42 cellular contexts compared by ENCODE assay signal in the genomic region with DNA sequence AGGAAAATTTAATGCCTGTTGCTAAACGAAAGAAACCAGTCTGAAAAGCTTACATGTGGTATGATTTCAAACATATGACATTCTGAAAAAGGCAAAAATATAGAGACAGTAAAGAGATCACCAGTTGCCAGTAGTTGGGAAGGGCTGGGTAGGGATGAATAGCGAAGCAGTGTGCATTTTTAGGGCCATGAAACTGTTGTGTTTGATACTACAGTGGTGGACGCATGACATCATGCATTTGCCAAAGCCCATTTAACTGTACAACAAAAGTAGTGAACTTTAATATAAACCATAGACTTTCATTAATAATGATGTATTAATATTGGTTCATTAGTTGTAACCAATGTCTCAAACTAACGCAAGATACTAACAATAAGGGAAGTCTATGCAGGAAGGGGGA. TPM values are rescaled to one million over a fixed set of nuclear protein-coding genes. Genes with fewer than 3 reads are reported as not detected.
"Had no signal": no experiment of that assay in that cellular context is flagged by ENCODE, and none has a peak within 500 bp of the region (broad histone marks: within the 10 kb centered on the region; RNA-seq: fewer than 3 reads in every experiment).

No MANE protein-coding gene starts in this region.

- H3K27ac ChIP-seq: adrenal gland, ascending aorta, body of pancreas, brain microvascular endothelial cell, breast epithelium, cardiac muscle cell had no signal

- H3K9me3 Mint-ChIP-seq: activated naive CD4-positive, alpha-beta T cell treated with anti-CD3 and anti-CD28 coated beads, Interleukin-2, amount 10 ng/mL, durations not matched to agents 7 days and 5 days; activated naive CD4-positive, alpha-beta T cell treated with anti-CD3 and anti-CD28 coated beads, Interleukin-2, amount 50 U/mL, for 24 hours; activated naive CD4-positive, alpha-beta T cell treated with anti-CD3 and anti-CD28 coated beads, Interleukin-2, amount 50 U/mL, for 72 hours; activated naive CD8-positive, alpha-beta T cell treated with anti-CD3 and anti-CD28 coated beads for 36 hours; activated naive CD8-positive, alpha-beta T cell treated with anti-CD3 and anti-CD28 coated beads, Interleukin-2, amount 10 ng/mL, durations not matched to agents 7 days and 5 days; activated naive CD8-positive, alpha-beta T cell treated with anti-CD3 and anti-CD28 coated beads, Interleukin-2, amount 50 U/mL, for 24 hours; activated T-cell treated with anti-CD3 and anti-CD28 coated beads, Interleukin-2, amount 50 U/mL, for 72 hours; activated T-helper 17 cell treated with anti-CD3 and anti-CD28 coated beads, Interleukin-2, amount 50 U/mL, for 72 hours; activated T-helper 2 cell treated with anti-CD3 and anti-CD28 coated beads, Interferon-gamma antibody, Interleukin-2, Interleukin-4, amounts not matched to agents 10 μg/mL and 5 μg/mL and 100 μg/mL, durations not matched to agents 14 hours and 24 hours and 36 hours had no signal

- H3K4me3 ChIP-seq: adrenal gland, ascending aorta, body of pancreas, breast epithelium, cardiac muscle cell had no signal

- FAIRE-seq: astrocyte, bronchial epithelial cell had no signal

- H3K4me1 ChIP-seq: adrenal gland, ascending aorta, body of pancreas, breast epithelium had no signal

- H3K36me3 ChIP-seq: adrenal gland, ascending aorta, brain microvascular endothelial cell, breast epithelium, cardiac muscle cell had no signal

- H3K36me3 Mint-ChIP-seq: activated naive CD4-positive, alpha-beta T cell treated with anti-CD3 and anti-CD28 coated beads, Interleukin-2, amount 10 ng/mL, durations not matched to agents 7 days and 5 days; activated naive CD4-positive, alpha-beta T cell treated with anti-CD3 and anti-CD28 coated beads, Interleukin-2, amount 50 U/mL, for 24 hours; activated naive CD4-positive, alpha-beta T cell treated with anti-CD3 and anti-CD28 coated beads, Interleukin-2, amount 50 U/mL, for 72 hours; activated naive CD8-positive, alpha-beta T cell; activated naive CD8-positive, alpha-beta T cell treated with anti-CD3 and anti-CD28 coated beads for 36 hours; activated naive CD8-positive, alpha-beta T cell treated with anti-CD3 and anti-CD28 coated beads, Interleukin-2, amount 10 ng/mL, durations not matched to agents 7 days and 5 days; brain had no signal

- H3K9me3 ChIP-seq: adrenal gland, ascending aorta, body of pancreas had no signal

- H3K27me3 ChIP-seq: adrenal gland, ascending aorta, body of pancreas, brain microvascular endothelial cell, breast epithelium, cardiac muscle cell had no signal

- H3K4me1 Mint-ChIP-seq: activated naive CD4-positive, alpha-beta T cell treated with anti-CD3 and anti-CD28 coated beads, Interleukin-2, amount 10 ng/mL, durations not matched to agents 7 days and 5 days; activated naive CD4-positive, alpha-beta T cell treated with anti-CD3 and anti-CD28 coated beads, Interleukin-2, amount 50 U/mL, for 24 hours; activated naive CD8-positive, alpha-beta T cell treated with anti-CD3 and anti-CD28 coated beads for 36 hours; activated naive CD8-positive, alpha-beta T cell treated with anti-CD3 and anti-CD28 coated beads, Interleukin-2, amount 50 U/mL, for 24 hours; activated T-helper 17 cell treated with anti-CD3 and anti-CD28 coated beads, Interleukin-2, amount 50 U/mL, for 72 hours; brain; central memory CD8-positive, alpha-beta T cell had no signal

- DNase-seq: activated effector memory CD4-positive, alpha-beta T cell treated with anti-CD3 and anti-CD28 coated beads, Interleukin-2, amount 50 U/mL, for 16 hours; activated effector memory CD4-positive, alpha-beta T cell treated with Interleukin-2 at 50 U/mL for 16 hours; activated gamma-delta T cell; activated gamma-delta T cell treated with Interleukin-2 at 50 U/mL for 16 hours; activated naive CD4-positive, alpha-beta T cell; activated naive CD4-positive, alpha-beta T cell treated with anti-CD3 and anti-CD28 coated beads for 36 hours; activated naive CD4-positive, alpha-beta T cell treated with anti-CD3 and anti-CD28 coated beads, Interleukin-2, amount 10 ng/mL, durations not matched to agents 7 days and 5 days; activated naive CD4-positive, alpha-beta T cell treated with anti-CD3 and anti-CD28 coated beads, Interleukin-2, amount 50 U/mL, for 16 hours; activated naive CD4-positive, alpha-beta T cell treated with Interleukin-2 at 50 U/mL for 16 hours; activated naive CD8-positive, alpha-beta T cell treated with anti-CD3 and anti-CD28 coated beads for 36 hours; activated naive CD8-positive, alpha-beta T cell treated with anti-CD3 and anti-CD28 coated beads, Interleukin-2, amount 10 ng/mL, durations not matched to agents 7 days and 5 days; activated naive CD8-positive, alpha-beta T cell treated with anti-CD3 and anti-CD28 coated beads, Interleukin-2, amount 50 U/mL, for 24 hours; activated T-cell treated with anti-CD3 and anti-CD28 coated beads, Interleukin-2, amount 50 U/mL, for 1 hour; activated T-cell treated with anti-CD3 and anti-CD28 coated beads, Interleukin-2, amount 50 U/mL, for 24 hours; activated T-cell treated with anti-CD3 and anti-CD28 coated beads, Interleukin-2, amount 50 U/mL, for 4 hours; activated T-cell treated with anti-CD3 and anti-CD28 coated beads, Interleukin-2, amount 50 U/mL, for 48 hours; activated T-cell treated with anti-CD3 and anti-CD28 coated beads, Interleukin-2, amount 50 U/mL, for 72 hours; adrenal gland; amniotic stem cell; amygdala; anterior cingulate cortex; aorta; body of pancreas; brain microvascular endothelial cell; caudate nucleus; central memory CD4-positive, alpha-beta T cell; cerebellar nuclear complex had no signal

- H3K27ac Mint-ChIP-seq: activated naive CD4-positive, alpha-beta T cell treated with anti-CD3 and anti-CD28 coated beads for 36 hours; activated naive CD4-positive, alpha-beta T cell treated with anti-CD3 and anti-CD28 coated beads, Interleukin-2, amount 10 ng/mL, durations not matched to agents 7 days and 5 days; activated naive CD4-positive, alpha-beta T cell treated with anti-CD3 and anti-CD28 coated beads, Interleukin-2, amount 50 U/mL, for 24 hours; activated naive CD4-positive, alpha-beta T cell treated with anti-CD3 and anti-CD28 coated beads, Interleukin-2, amount 50 U/mL, for 72 hours; activated naive CD8-positive, alpha-beta T cell; activated naive CD8-positive, alpha-beta T cell treated with anti-CD3 and anti-CD28 coated beads for 36 hours; activated naive CD8-positive, alpha-beta T cell treated with anti-CD3 and anti-CD28 coated beads, Interleukin-2, amount 10 ng/mL, durations not matched to agents 7 days and 5 days; activated naive CD8-positive, alpha-beta T cell treated with anti-CD3 and anti-CD28 coated beads, Interleukin-2, amount 50 U/mL, for 24 hours; activated T-cell treated with anti-CD3 and anti-CD28 coated beads, Interleukin-2, amount 50 U/mL, for 24 hours; activated T-cell treated with anti-CD3 and anti-CD28 coated beads, Interleukin-2, amount 50 U/mL, for 72 hours; activated T-helper 17 cell treated with anti-CD3 and anti-CD28 coated beads, Interleukin-2, amount 50 U/mL, for 72 hours; activated T-helper 2 cell treated with anti-CD3 and anti-CD28 coated beads, Interferon-gamma antibody, Interleukin-2, Interleukin-4, amounts not matched to agents 10 μg/mL and 5 μg/mL and 100 μg/mL, durations not matched to agents 14 hours and 24 hours and 36 hours; brain had no signal

- ATAC-seq: activated naive CD4-positive, alpha-beta T cell treated with anti-CD3 and anti-CD28 coated beads, Interleukin-2, amount 50 U/mL, for 72 hours; activated naive CD8-positive, alpha-beta T cell treated with anti-CD3 and anti-CD28 coated beads, Interleukin-2, amount 50 U/mL, for 24 hours; activated T-cell treated with anti-CD3 and anti-CD28 coated beads, Interleukin-2, amount 50 U/mL, for 4 hours; activated T-cell treated with anti-CD3 and anti-CD28 coated beads, Interleukin-2, amount 50 U/mL, for 72 hours; activated T-helper 17 cell treated with anti-CD3 and anti-CD28 coated beads, Interleukin-2, amount 50 U/mL, for 72 hours; body of pancreas had no signal

- H3K27me3 Mint-ChIP-seq: activated naive CD4-positive, alpha-beta T cell treated with anti-CD3 and anti-CD28 coated beads, Interleukin-2, amount 10 ng/mL, durations not matched to agents 7 days and 5 days; activated naive CD8-positive, alpha-beta T cell treated with anti-CD3 and anti-CD28 coated beads, Interleukin-2, amount 50 U/mL, for 24 hours; brain had no signal

- H3K4me3 Mint-ChIP-seq: activated naive CD4-positive, alpha-beta T cell treated with anti-CD3 and anti-CD28 coated beads for 36 hours; activated naive CD4-positive, alpha-beta T cell treated with anti-CD3 and anti-CD28 coated beads, Interleukin-2, amount 10 ng/mL, durations not matched to agents 7 days and 5 days; activated naive CD4-positive, alpha-beta T cell treated with anti-CD3 and anti-CD28 coated beads, Interleukin-2, amount 50 U/mL, for 24 hours; activated naive CD8-positive, alpha-beta T cell; activated naive CD8-positive, alpha-beta T cell treated with anti-CD3 and anti-CD28 coated beads for 36 hours; activated naive CD8-positive, alpha-beta T cell treated with anti-CD3 and anti-CD28 coated beads, Interleukin-2, amount 10 ng/mL, durations not matched to agents 7 days and 5 days; activated naive CD8-positive, alpha-beta T cell treated with anti-CD3 and anti-CD28 coated beads, Interleukin-2, amount 50 U/mL, for 24 hours; activated T-cell treated with anti-CD3 and anti-CD28 coated beads, Interleukin-2, amount 50 U/mL, for 24 hours; activated T-cell treated with anti-CD3 and anti-CD28 coated beads, Interleukin-2, amount 50 U/mL, for 4 hours; activated T-cell treated with anti-CD3 and anti-CD28 coated beads, Interleukin-2, amount 50 U/mL, for 72 hours; activated T-helper 17 cell treated with anti-CD3 and anti-CD28 coated beads, Interleukin-2, amount 50 U/mL, for 72 hours; brain; central memory CD8-positive, alpha-beta T cell had no signal

RNA-seq across cellular contexts. Expression of gene EPYC, which starts 14.7 kb away (rescaled TPM):
- total RNA-seq: activated naive CD4-positive, alpha-beta T cell treated with anti-CD3 and anti-CD28 coated beads for 36 hours; activated naive CD4-positive, alpha-beta T cell treated with anti-CD3 and anti-CD28 coated beads, Interleukin-2, amount 50 U/mL, for 72 hours; activated naive CD8-positive, alpha-beta T cell treated with anti-CD3 and anti-CD28 coated beads for 36 hours; activated naive CD8-positive, alpha-beta T cell treated with anti-CD3 and anti-CD28 coated beads, Interleukin-2, amount 10 ng/mL, durations not matched to agents 7 days and 5 days; activated T-cell treated with anti-CD3 and anti-CD28 coated beads, Interleukin-2, amount 50 U/mL, for 4 hours; activated T-cell treated with anti-CD3 and anti-CD28 coated beads, Interleukin-2, amount 50 U/mL, for 72 hours; activated T-helper 17 cell treated with anti-CD3 and anti-CD28 coated beads, Interleukin-2, amount 50 U/mL, for 72 hours; activated T-helper 2 cell treated with anti-CD3 and anti-CD28 coated beads, Interferon-gamma antibody, Interleukin-2, Interleukin-4, amounts not matched to agents 10 μg/mL and 5 μg/mL and 100 μg/mL, durations not matched to agents 14 hours and 24 hours and 36 hours; aorta; ascending aorta; body of pancreas; breast epithelium; bronchial epithelial cell; cardiac muscle cell; cardiac septum; cerebellum; chondrocyte had no signal
- polyA plus RNA-seq: adrenal gland, cardiac muscle cell had no signal

RNA-seq across cellular contexts. Expression of gene KERA, which starts 38.4 kb away (rescaled TPM):
- total RNA-seq: activated naive CD4-positive, alpha-beta T cell treated with anti-CD3 and anti-CD28 coated beads for 36 hours; activated naive CD4-positive, alpha-beta T cell treated with anti-CD3 and anti-CD28 coated beads, Interleukin-2, amount 50 U/mL, for 72 hours; activated naive CD8-positive, alpha-beta T cell treated with anti-CD3 and anti-CD28 coated beads for 36 hours; activated naive CD8-positive, alpha-beta T cell treated with anti-CD3 and anti-CD28 coated beads, Interleukin-2, amount 10 ng/mL, durations not matched to agents 7 days and 5 days; activated T-cell treated with anti-CD3 and anti-CD28 coated beads, Interleukin-2, amount 50 U/mL, for 4 hours; activated T-cell treated with anti-CD3 and anti-CD28 coated beads, Interleukin-2, amount 50 U/mL, for 72 hours; activated T-helper 17 cell treated with anti-CD3 and anti-CD28 coated beads, Interleukin-2, amount 50 U/mL, for 72 hours; activated T-helper 2 cell treated with anti-CD3 and anti-CD28 coated beads, Interferon-gamma antibody, Interleukin-2, Interleukin-4, amounts not matched to agents 10 μg/mL and 5 μg/mL and 100 μg/mL, durations not matched to agents 14 hours and 24 hours and 36 hours; adrenal gland; aorta; ascending aorta; astrocyte; body of pancreas; bronchial epithelial cell; cardiac muscle cell; chondrocyte had no signal
- polyA plus RNA-seq: adrenal gland, aorta, cardiac muscle cell had no signal
